ENCODE assay signal across 23 cellular contexts in the genomic region with DNA sequence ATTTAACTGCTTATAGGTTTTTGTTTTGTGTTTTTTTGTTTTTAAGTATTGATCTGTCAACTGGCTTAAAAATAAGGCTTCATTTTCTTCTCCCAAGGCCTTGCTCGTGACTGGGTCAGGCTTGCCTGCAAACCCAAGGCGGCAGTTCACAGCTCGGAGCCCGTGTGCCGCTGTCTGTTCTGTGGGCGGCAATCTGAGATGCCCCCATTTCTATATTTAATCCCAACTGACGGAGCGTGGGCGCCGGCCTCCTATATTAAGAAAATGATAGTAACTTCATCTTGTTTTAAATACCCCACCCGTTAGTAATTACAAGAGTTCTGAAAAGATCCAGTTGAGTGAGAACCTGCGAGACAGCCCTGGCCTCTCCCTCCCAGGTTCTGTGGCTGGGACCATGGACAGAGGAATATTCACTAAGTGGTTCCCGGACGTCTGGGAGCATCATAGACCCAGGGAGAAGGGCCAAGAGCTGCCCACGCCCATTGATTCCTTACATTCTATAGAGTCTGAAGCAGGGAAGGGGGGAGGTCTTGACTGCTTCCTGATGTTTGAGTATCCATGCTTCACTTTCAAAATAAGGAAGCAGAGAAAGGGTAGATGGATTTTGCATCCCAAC. TPM values are rescaled to one million over a fixed set of nuclear protein-coding genes. Genes with fewer than 3 reads are reported as not detected.
"Had no signal": no experiment of that assay in that cellular context is flagged by ENCODE, and none has a peak within 500 bp of the region (broad histone marks: within the 10 kb centered on the region; RNA-seq: fewer than 3 reads in every experiment).

No MANE protein-coding gene starts in this region.

- H3K4me3 Mint-ChIP-seq: activated naive CD4-positive, alpha-beta T cell treated with anti-CD3 and anti-CD28 coated beads for 36 hours; activated T-cell treated with anti-CD3 and anti-CD28 coated beads, Interleukin-2, amount 50 U/mL, for 4 hours; central memory CD8-positive, alpha-beta T cell; naive thymus-derived CD8-positive, alpha-beta T cell; T-helper 1 cell treated with Interleukin-12 subunit alpha and Interleukin-12 subunit beta and Interleukin-4 antibody, amounts not matched to agents 30 μg/mL and 1 μg/mL, for 36 hours had no signal

- H3K4me3 ChIP-seq: colonic mucosa, thyroid gland had no signal

- H3K27ac Mint-ChIP-seq: activated naive CD4-positive, alpha-beta T cell treated with anti-CD3 and anti-CD28 coated beads for 36 hours; naive thymus-derived CD8-positive, alpha-beta T cell; T-helper 1 cell treated with Interleukin-12 subunit alpha and Interleukin-12 subunit beta and Interleukin-4 antibody, amounts not matched to agents 30 μg/mL and 1 μg/mL, for 36 hours had no signal

- H3K4me1 ChIP-seq: colonic mucosa, thyroid gland had no signal

- DNase-seq: activated CD4-positive, alpha-beta T cell treated with anti-CD3 and anti-CD28 coated beads, Interleukin-2, amount 50 U/mL, for 1 hour; activated CD4-positive, CD25-positive, alpha-beta regulatory T cell treated with anti-CD3 and anti-CD28 coated beads, Interleukin-2, amount 50 U/mL, for 72 hours; activated CD8-positive, alpha-beta memory T cell treated with anti-CD3 and anti-CD28 coated beads, Interleukin-2, amount 50 U/mL, for 4 hours; activated naive CD4-positive, alpha-beta T cell treated with anti-CD3 and anti-CD28 coated beads for 36 hours; activated T-cell treated with anti-CD3 and anti-CD28 coated beads, Interleukin-2, amount 50 U/mL, for 4 hours; brain microvascular endothelial cell; colonic mucosa; erythroblast; mesenchymal stem cell; naive thymus-derived CD8-positive, alpha-beta T cell; posterior cingulate gyrus; retina; stimulated activated CD4-positive, alpha-beta T cell treated with anti-CD3 and anti-CD28 coated beads, Interleukin-12 subunit alpha, Interleukin-12 subunit beta, amount 100 ng/mL, for 4 hours; stimulated activated CD4-positive, alpha-beta T cell treated with anti-CD3 and anti-CD28 coated beads, Interleukin-1b, Interleukin-23, amount 100 ng/mL, for 48 hours; stimulated activated CD8-positive, alpha-beta memory T cell treated with anti-CD3 and anti-CD28 coated beads, Interleukin-4, amount 100 ng/mL, for 48 hours; stimulated activated naive CD4-positive, alpha-beta T cell; thyroid gland had no signal

- ATAC-seq: activated T-cell treated with anti-CD3 and anti-CD28 coated beads, Interleukin-2, amount 50 U/mL, for 4 hours; naive thymus-derived CD8-positive, alpha-beta T cell had no signal

- H3K27me3 Mint-ChIP-seq: central memory CD8-positive, alpha-beta T cell; naive thymus-derived CD8-positive, alpha-beta T cell had no signal

- H3K27ac ChIP-seq: brain microvascular endothelial cell, colonic mucosa, thyroid gland had no signal

- H3K9me3 ChIP-seq: colonic mucosa, thyroid gland had no signal

- FAIRE-seq: frontal cortex, urothelium cell line had no signal

- H3K27me3 ChIP-seq: brain microvascular endothelial cell, colonic mucosa, thyroid gland had no signal

- H3K36me3 ChIP-seq: brain microvascular endothelial cell, colonic mucosa, thyroid gland had no signal

- H3K9me3 Mint-ChIP-seq: activated T-cell treated with anti-CD3 and anti-CD28 coated beads, Interleukin-2, amount 50 U/mL, for 4 hours; central memory CD8-positive, alpha-beta T cell; naive thymus-derived CD8-positive, alpha-beta T cell had no signal

RNA-seq across cellular contexts. Expression of a gene that starts 59.5 kb away (rescaled TPM):
- total RNA-seq: activated naive CD4-positive, alpha-beta T cell treated with anti-CD3 and anti-CD28 coated beads for 36 hours; activated T-cell treated with anti-CD3 and anti-CD28 coated beads, Interleukin-2, amount 50 U/mL, for 4 hours; colonic mucosa; frontal cortex; liver; mucosa of gallbladder; naive thymus-derived CD8-positive, alpha-beta T cell; thyroid gland had no signal
